9 cellular contexts compared by ENCODE assay signal in the genomic region with DNA sequence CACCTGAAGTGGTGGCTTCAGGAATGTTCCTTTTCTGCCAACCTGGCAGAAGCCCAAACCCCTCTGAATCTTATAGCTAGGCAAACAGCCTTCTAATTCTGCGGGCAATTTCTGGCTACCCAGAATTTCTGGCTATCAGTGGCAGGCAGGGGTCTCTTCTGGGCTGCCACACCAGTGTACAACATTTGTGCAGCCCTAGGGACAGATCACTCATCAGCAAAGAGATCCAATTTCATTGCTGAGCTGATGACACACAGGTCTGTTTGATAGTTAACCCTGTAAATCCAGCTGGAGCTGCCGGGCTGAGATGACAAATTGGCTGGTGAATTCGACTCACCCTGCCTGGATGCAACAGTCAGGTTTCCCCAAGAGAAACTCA. TPM values are rescaled to one million over a fixed set of nuclear protein-coding genes. Genes with fewer than 3 reads are reported as not detected.
DNase-seq lines count a peak whose midpoint lies in the region; ATAC-seq and TF ChIP-seq lines count a peak whose summit lies in the region.
"Had no signal": no experiment of that assay in that cellular context is flagged by ENCODE, and none has a peak within 500 bp of the region (broad histone marks: within the 10 kb centered on the region; RNA-seq: fewer than 3 reads in every experiment).

No MANE protein-coding gene starts in this region.

- TF ChIP-seq POLR2A in stomach (IDR thresholded peaks at IDR 0.05), result no peak

- peak overlapping the region in 3 of 4 donors; percentile 17 to 60 (median 47) for H3K4me3 ChIP-seq in stomach

- TF ChIP-seq EP300 in stomach (IDR thresholded peaks at IDR 0.05), result no peak

- H3K27ac ChIP-seq in stomach, result no peak overlapping the region
- H3K27ac ChIP-seq: SK-N-MC had no signal

- intact Hi-C loops in stomach (cut with DNase I; ENCODE audit: low total_unique reads), result no loop called here

- ATAC-seq in HG02852 (IDR thresholded peaks at IDR 0.05; ENCODE audit: unreplicated experiment), result no peak
- ATAC-seq in omental fat pad (ENCODE audit: low FRiP score), result no peak
- ATAC-seq in HG02610 (IDR thresholded peaks at IDR 0.05; ENCODE audit: unreplicated experiment), result no peak

- no peaks in the 10 kb centered on the region for H3K9me3 ChIP-seq in stomach

- WGBS in stomach, 5 donors, result 24 to 53% (median 34%) methylated on average over 2 to 3 of the region's 3 CpGs

- peaks cover 0 to 27% (median 11%) of the 10 kb centered on the region in 4 donors for H3K4me1 ChIP-seq in stomach

- peaks cover 0 to 9% (median 0%) of the 10 kb centered on the region in 3 donors for H3K27me3 ChIP-seq in stomach

- TF ChIP-seq CTCF in stomach (IDR thresholded peaks at IDR 0.05) (no peak), omental fat pad (IDR thresholded peaks at IDR 0.05) (no peak)

- no peaks in the 10 kb centered on the region for H3K36me3 ChIP-seq in stomach

- DNase-seq in HPDE6-E6E7 (ENCODE audit: extremely low spot score) (peak; percentile 58), SHP77 treated with DMSO at 0.1 percent for 48 hours (lab: John Stamatoyannopoulos, UW) (peak; percentile 31), glomerular visceral epithelial cell (ENCODE audit: extremely low spot score) (peak; percentile 62), stomach (peak; percentile 26), omental fat pad (ENCODE audit: low spot score) (no peak)
- DNase-seq: amygdala had no signal

RNA-seq across cellular contexts. Expression of a gene that starts 2.4 kb away (rescaled TPM):
- total RNA-seq in stomach (10 to 100 TPM in 4 of 5 donors, 1 to 10 TPM in 1; 2.3 to 25.1 (median 15.4) TPM), omental fat pad (10 to 100 TPM in 2 of 4 donors, 1 to 10 TPM in 2; 8.3 to 14.5 (median 10.8) TPM)
- polyA plus RNA-seq in stomach, result 1 to 10 TPM; 2.0 to 4.6 (median 2.0) TPM
